ENCODE assay signal across 2 cellular contexts in genomic region chr5:55104036-55104767, GRCh38.
TF ChIP-seq lines count a peak whose summit lies in the region.

No MANE protein-coding gene starts in this region.

TF ChIP-seq in GM23338, 12 proteins besides CTCF, POLR2A, EP300 and RAD21:
- TF ChIP-seq JUNB (IDR thresholded peaks at IDR 0.05; ENCODE audit: unreplicated experiment) (no peak), REST (IDR thresholded peaks at IDR 0.05; ENCODE audit: unreplicated experiment) (no peak), EZH2phosphoT487 (IDR thresholded peaks at IDR 0.05; ENCODE audit: unreplicated experiment) (no peak)

TF ChIP-seq in HepG2, 621 proteins besides CTCF, POLR2A, EP300 and RAD21:
- TF ChIP-seq FIP1L1 (IDR thresholded peaks at IDR 0.05; ENCODE audit: borderline replicate concordance, insufficient read depth, low read depth, low read length) (no peak), ZNF292 (CRISPR knock-in tag; IDR thresholded peaks at IDR 0.05; ENCODE audit: borderline replicate concordance, low read depth) (no peak), SATB2 (CRISPR knock-in tag; IDR thresholded peaks at IDR 0.05) (no peak), RBFOX2 (IDR thresholded peaks at IDR 0.05; ENCODE audit: low read depth, low read length) (no peak)
